ENCODE assay signal across 8 cellular contexts in genomic region chr3:38646630-38647029, GRCh38. TPM values are rescaled to one million over a fixed set of nuclear protein-coding genes. Genes with fewer than 3 reads are reported as not detected.
DNase-seq lines count a peak whose midpoint lies in the region; ATAC-seq and TF ChIP-seq lines count a peak whose summit lies in the region.

No MANE protein-coding gene starts in this region.

- H3K4me3 ChIP-seq in AG04450 (ENCODE audit: low read depth, low read length), result no peak overlapping the region

- H3K27ac ChIP-seq in AG04450 (ENCODE audit: low read depth, low read length), result no peak overlapping the region

- ATAC-seq in GM18873 (IDR thresholded peaks at IDR 0.05; ENCODE audit: low FRiP score, unreplicated experiment), result no peak

- DNase-seq in AG04450 (ENCODE audit: low read depth, low spot score) (no peak), GM10266 (ENCODE audit: extremely low spot score) (no peak), OCI-M1 (lab: John Stamatoyannopoulos, UW) (peak; percentile 61), fibroblast of peridontal ligament (ENCODE audit: extremely low read depth) (peak; percentile 14), amygdala (lab: John Stamatoyannopoulos, UW) (no peak), HPDE6-E6E7 (ENCODE audit: extremely low spot score) (no peak)
- no peak for DNase-seq in effector CD8-positive, alpha-beta T cell (lab: John Stamatoyannopoulos, UW)

- no peaks in the 10 kb centered on the region for H3K9me3 ChIP-seq in AG04450 (ENCODE audit: control insufficient read depth, insufficient read depth, low read length)

- peak; percentile 58 for TF ChIP-seq CTCF in AG04450 (IDR thresholded peaks at IDR 0.05; ENCODE audit: low read depth, low read length)
- peak; percentile 62 for TF ChIP-seq CTCF in GM10266 (IDR thresholded peaks at IDR 0.05; ENCODE audit: control insufficient read depth, insufficient read depth, low read depth, missing control alignments)

- POLR2A ChIA-PET in AG04450 (lab: Yijun Ruan, JAX), result no interaction called here

- peaks cover 25% of the 10 kb centered on the region for H3K27me3 ChIP-seq in AG04450 (ENCODE audit: control insufficient read depth, insufficient read depth, low read length)

- CTCF ChIA-PET in AG04450 (lab: Charles Lee), result interaction anchor here (0.6 to 4.5 kb wide), 11 partner anchors 10 to 384 kb away, joined by 3 to 38 read pairs (median 5); no protein-coding TSS in a partner anchor

RNA-seq across cellular contexts. Expression of gene SCN5A, which starts 2.9 kb away (rescaled TPM):
- 0.63 and 1.4 TPM in 2 replicates for polyA plus RNA-seq in AG04450 (2011; rRNA removed)
- 0.74 and 1.8 TPM in 2 replicates for polyA minus RNA-seq in AG04450 (2011; rRNA and poly(A)+ RNA removed)

Comparison
In these comparisons a context has a peak if more than half of its experiments do, and no peak if none do; other contexts are left out.
1. DNase-seq: peak in OCI-M1 (single experiment) and fibroblast of peridontal ligament (single experiment); none in AG04450 (single experiment), GM10266 (single experiment), amygdala (0 of 56), HPDE6-E6E7 (single experiment) and effector CD8-positive, alpha-beta T cell (single experiment).